Comparison of ENCODE assay signal across 20 cellular contexts in the genomic region with DNA sequence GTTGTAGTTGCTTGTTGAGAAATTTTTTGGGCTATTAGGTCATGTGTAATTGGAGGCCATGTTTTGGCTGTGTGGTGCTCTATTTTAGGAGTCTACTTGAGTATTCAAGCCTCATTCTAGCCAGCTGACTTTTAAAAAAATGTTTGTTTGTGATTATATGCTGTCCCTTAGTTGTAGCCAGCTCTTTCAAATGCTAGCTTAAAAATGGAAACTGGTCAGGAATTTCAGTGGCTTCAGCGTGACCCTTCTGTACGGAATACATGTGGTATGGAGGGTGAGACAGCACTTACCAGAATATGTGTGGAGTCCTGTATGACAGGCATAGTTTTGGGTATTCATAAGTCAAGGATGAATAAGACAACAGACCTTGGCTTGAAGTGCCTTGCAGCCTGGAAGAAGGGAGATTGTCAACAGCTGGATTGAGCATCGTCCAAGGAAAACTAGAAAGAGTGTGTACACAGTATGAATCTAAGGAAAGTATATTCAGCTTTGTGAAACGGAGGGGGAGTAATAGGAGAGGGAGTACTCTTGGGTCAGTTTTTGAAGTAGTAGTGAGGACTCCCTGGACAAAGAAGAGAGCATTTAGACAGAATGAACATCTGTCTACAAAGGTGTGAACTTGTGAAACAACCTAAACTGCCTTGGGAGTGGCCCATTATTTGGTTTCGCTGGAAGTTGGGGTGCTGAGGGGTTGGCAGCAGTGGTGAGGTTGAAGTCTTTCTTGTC. TPM values are rescaled to one million over a fixed set of nuclear protein-coding genes. Genes with fewer than 3 reads are reported as not detected.
DNase-seq lines count a peak whose midpoint lies in the region; ATAC-seq, FAIRE-seq and TF ChIP-seq lines count a peak whose summit lies in the region.
"Had no signal": no experiment of that assay in that cellular context is flagged by ENCODE, and none has a peak within 500 bp of the region (broad histone marks: within the 10 kb centered on the region; RNA-seq: fewer than 3 reads in every experiment).

No MANE protein-coding gene starts in this region.

- CTCF ChIA-PET in Caco-2 (lab: Charles Lee): no interaction called here
- CTCF ChIA-PET in K562 (lab: Yijun Ruan, JAX; ENCODE audit: low intra/inter-chr PET ratio): no interaction called here

- H3K9me3 Mint-ChIP-seq in Caco-2 (ENCODE audit: unreplicated experiment): no peaks in the 10 kb centered on the region
- H3K9me3 Mint-ChIP-seq in GM23338: no peaks in the 10 kb centered on the region
- H3K9me3 Mint-ChIP-seq: activated T-helper 2 cell treated with anti-CD3 and anti-CD28 coated beads, Interferon-gamma antibody, Interleukin-2, Interleukin-4, amounts not matched to agents 10 μg/mL and 5 μg/mL and 100 μg/mL, durations not matched to agents 14 hours and 24 hours and 36 hours; CD8-positive, alpha-beta memory T cell had no signal

- H3K27me3 ChIP-seq in Caco-2 (replicated peaks; ENCODE audit: control insufficient read depth, insufficient read depth, low read length) (no peaks in the 10 kb centered on the region), K562 (ENCODE audit: control insufficient read depth in 2 of 2, insufficient read depth in 2 of 2, low read length in 2 of 2) (no peaks in the 10 kb centered on the region), skeletal muscle tissue (ENCODE audit: control insufficient read depth in 3 of 3, insufficient read depth in 3 of 3, low read length in 3 of 3) (no peaks in the 10 kb centered on the region), GM23338 (ENCODE audit: insufficient read depth) (no peaks in the 10 kb centered on the region)

- FAIRE-seq in K562 (lab: Jason Lieb, UNC): no peak
- FAIRE-seq: G401.6, GM18507 had no signal

- H3K4me2 ChIP-seq in K562 (ENCODE audit: insufficient read depth, low read length) (no peak overlapping the region), GM23338 (no peak overlapping the region)

- no peak overlapping the region for H3K4me3 Mint-ChIP-seq in Caco-2 (ENCODE audit: unreplicated experiment)
- no peak overlapping the region for H3K4me3 Mint-ChIP-seq in GM23338
- H3K4me3 Mint-ChIP-seq: CD8-positive, alpha-beta memory T cell had no signal

- H4K20me1 ChIP-seq in K562 (replicated peaks; ENCODE audit: control insufficient read depth, insufficient read depth, low read length) (no peaks in the 10 kb centered on the region), GM23338 (replicated peaks; ENCODE audit: insufficient read depth) (peaks cover 54% of the 10 kb centered on the region)

- in situ Hi-C loops in K562 (cut with MboI) (no loop called here), ACHN (cut with HindIII; ENCODE audit: low pct_ligation_motif_present, low pct_unique_long_range_greater_than_20kb, low sequenced_read_pairs) (no loop called here)

- H2AFZ ChIP-seq in K562 (ENCODE audit: low read depth, low read length) (no peak overlapping the region), GM23338 (no peak overlapping the region)

- peaks cover 5% of the 10 kb centered on the region; the same call in 1 of the 2 replicates for H3F3A ChIP-seq in GM23338 (replicated peaks; ENCODE audit: low read depth)

- H3K27ac ChIP-seq in K562 (ENCODE audit: extremely low read depth, low read depth, low read length) (no peak overlapping the region), skeletal muscle tissue (ENCODE audit: low read depth, low read length) (peak overlapping the region; percentile 75), GM23338 (ENCODE audit: low read depth) (no peak overlapping the region)

- no peak for TF ChIP-seq RAD21 in K562 (CRISPR knock-in tag; conservative IDR thresholded peaks at IDR 0.05 in 1 of 2, IDR thresholded peaks at IDR 0.05 in 1 of 2)

- no peaks in the 10 kb centered on the region for H3K9me1 ChIP-seq in K562 (ENCODE audit: control insufficient read depth, insufficient read depth, low read length)

- H3K4me3 ChIP-seq in Caco-2 (ENCODE audit: low read depth, low read length) (no peak overlapping the region), K562 (no peak overlapping the region), skeletal muscle tissue (ENCODE audit: low read length in 3 of 3) (peak overlapping the region in 2 of 3 donors; percentile 10 to 45), GM23338 (no peak overlapping the region)

- no peaks in the 10 kb centered on the region for H3K9me2 ChIP-seq in GM23338 (ENCODE audit: insufficient read depth)

- H3K9ac ChIP-seq in K562 (ENCODE audit: insufficient read depth in 1 of 2, low read depth in 2 of 2, low read length in 2 of 2) (no peak overlapping the region), skeletal muscle tissue (ENCODE audit: low read depth in 1 of 3, low read length in 3 of 3) (peak overlapping the region; percentile 4 to 61 (median 42))

- H3K36me3 ChIP-seq in Caco-2 (ENCODE audit: control insufficient read depth, insufficient read depth, low read length): peaks cover 11% of the 10 kb centered on the region
- H3K36me3 ChIP-seq in K562 (ENCODE audit: control insufficient read depth, insufficient read depth, low read length): peaks cover 92% of the 10 kb centered on the region
- H3K36me3 ChIP-seq in skeletal muscle tissue (ENCODE audit: control insufficient read depth in 3 of 3, insufficient read depth in 3 of 3, low read length in 3 of 3): peaks cover 9 to 65% (median 38%) of the 10 kb centered on the region in 3 donors
- H3K36me3 ChIP-seq in GM23338 (ENCODE audit: insufficient read depth): peaks cover 88% of the 10 kb centered on the region

- DNase-seq in Caco-2 (no peak), K562 (ENCODE audit: extremely low read depth in 1 of 4, low spot score in 3 of 4) (no peak), left cardiac atrium (no peak), DMS 273 treated with DMSO at 0.1 percent for 48 hours (lab: John Stamatoyannopoulos, UW) (no peak), GM23338 (ENCODE audit: low spot score) (no peak), ACHN (no peak), 8988T (no peak)
- DNase-seq: activated CD4-positive, alpha-beta T cell treated with anti-CD3 and anti-CD28 coated beads, Interleukin-2, amount 50 U/mL, for 4 hours; CD8-positive, alpha-beta memory T cell; cerebellar nuclear complex; erythroblast; KG1; mesendoderm; NCI-H1436; NCI-H69; stimulated activated CD4-positive, alpha-beta T cell treated with anti-CD3 and anti-CD28 coated beads, Interleukin-1b, Interleukin-23, amount 100 ng/mL, for 48 hours had no signal

- BruUV-seq in Caco-2 (replicated peaks; lab: Mats Ljungman, UMichigan) (TSS peak; percentile 6), K562 (replicated peaks; lab: Mats Ljungman, UMichigan) (TSS peak; percentile 5)

- WGBS in K562 (ENCODE audit: insufficient coverage, low coverage, missing lambda C conversion rate): 96% methylated on average over 5 of the region's 5 CpGs

- TF ChIP-seq EP300 in K562 (IDR thresholded peaks at IDR 0.05; ENCODE audit: low read length): no peak

- peaks cover 38% of the 10 kb centered on the region for H3K79me2 ChIP-seq in K562 (ENCODE audit: control insufficient read depth, insufficient read depth, low read length)
- peaks cover 70% of the 10 kb centered on the region for H3K79me2 ChIP-seq in GM23338 (replicated peaks; ENCODE audit: insufficient read depth)

- ATAC-seq in K562 (no peak), left cardiac atrium (peak; percentile 75 to 84), GM23338 (no peak)

- H3K9me3 ChIP-seq in Caco-2 (no peaks in the 10 kb centered on the region; the same call in 1 of the 2 replicates), K562 (replicated peaks; ENCODE audit: control insufficient read depth, insufficient read depth, low read depth, low read length) (no peaks in the 10 kb centered on the region), skeletal muscle tissue (ENCODE audit: control insufficient read depth in 3 of 3, low read length in 3 of 3) (no peaks in the 10 kb centered on the region)

- peaks cover 100% of the 10 kb centered on the region for H3K36me3 Mint-ChIP-seq in Caco-2 (ENCODE audit: insufficient read depth, unreplicated experiment)
- H3K36me3 Mint-ChIP-seq in GM23338 (ENCODE audit: low read depth): peaks cover 93% of the 10 kb centered on the region

- H3K4me1 ChIP-seq in Caco-2 (no peaks in the 10 kb centered on the region), K562 (replicated peaks in 1 of 2; ENCODE audit: control insufficient read depth in 2 of 2, insufficient read depth in 2 of 2, low read length in 2 of 2) (no peaks in the 10 kb centered on the region), skeletal muscle tissue (ENCODE audit: control insufficient read depth in 3 of 3, insufficient read depth in 3 of 3, low read length in 3 of 3) (peaks cover 40 to 43% (median 42%) of the 10 kb centered on the region in 3 donors), GM23338 (ENCODE audit: insufficient read depth) (no peaks in the 10 kb centered on the region)

- no peaks in the 10 kb centered on the region for H3K27me3 Mint-ChIP-seq in Caco-2 (ENCODE audit: insufficient read depth, unreplicated experiment)
- H3K27me3 Mint-ChIP-seq in GM23338 (ENCODE audit: insufficient read depth, low read depth, poor library complexity): no peaks in the 10 kb centered on the region
- H3K27me3 Mint-ChIP-seq: CD8-positive, alpha-beta memory T cell had no signal

- H3K4me1 Mint-ChIP-seq in Caco-2 (ENCODE audit: low read depth, unreplicated experiment): peaks cover 11% of the 10 kb centered on the region
- peaks cover 13% of the 10 kb centered on the region; the same call in 2 of the 3 replicates for H3K4me1 Mint-ChIP-seq in GM23338

- no peak for TF ChIP-seq POLR2A in K562 (conservative IDR thresholded peaks at IDR 0.05)

- TF ChIP-seq CTCF in Caco-2 (IDR thresholded peaks at IDR 0.05; ENCODE audit: insufficient read depth in 1 of 2, low read depth in 1 of 2, low read length in 1 of 2, severe bottlenecking in 1 of 2, unreplicated experiment in 1 of 2) (no peak), K562 (IDR thresholded peaks at IDR 0.05 in 2 of 3, conservative IDR thresholded peaks at IDR 0.05 in 1 of 3; ENCODE audit: insufficient read depth in 2 of 3, low read depth in 1 of 3, low read length in 3 of 3) (no peak), GM23338 (conservative IDR thresholded peaks at IDR 0.05; ENCODE audit: low read depth in 2 of 2) (no peak)

- POLR2A ChIA-PET in Caco-2 (lab: Charles Lee): no interaction called here
- POLR2A ChIA-PET in K562 (lab: Yijun Ruan, JAX): interaction anchor here (0.6 kb wide), 1 partner anchor 77 kb away, joined by 5 read pairs; no protein-coding TSS in a partner anchor

- H3K27ac Mint-ChIP-seq in Caco-2 (ENCODE audit: unreplicated experiment) (no peak overlapping the region), GM23338 (no peak overlapping the region)

- intact Hi-C loops in Caco-2 (cut with micrococcal nuclease; ENCODE audit: unreplicated experiment) (no loop called here), K562 (cut with micrococcal nuclease) (no loop called here), left cardiac atrium (cut with DNase I) (no loop called here)

RNA-seq across cellular contexts. Expression of a gene that starts 20.0 kb away (rescaled TPM):
- total RNA-seq in Caco-2 (2022) (53.3 and 58.0 TPM in 2 replicates), K562 (2014; rRNA removed) (0.14 and 0.16 TPM in 2 replicates), K562 (2014; rRNA removed; fragmentation: Illumina TruSeq; extraction: Trizol) (0.07 TPM in 1 of 2 replicates, not detected in the other), K562 (2015; rRNA removed; fragmentation: Illumina TruSeq; extraction: Trizol) (0.49 and 0.51 TPM in 2 replicates), K562 (2021) (0.31 and 0.53 TPM in 2 replicates), left cardiac atrium (10 to 100 TPM; 16.9 to 19.2 TPM), skeletal muscle tissue (12.0 TPM)
- 0.99 and 1.6 TPM in 2 replicates for total RNA-seq in K562 (2011; cell fraction: chromatin; rRNA removed; ENCODE audit: low replicate concordance)
- 0.50 and 0.53 TPM in 2 replicates for total RNA-seq in K562 (2011; cell fraction: nucleolus; rRNA removed)
- total RNA-seq in K562 (2011; cell fraction: nucleoplasm; rRNA removed): 0.51 and 0.84 TPM in 2 replicates
- polyA plus RNA-seq in K562 (2011; rRNA removed) (0.38 and 0.81 TPM in 2 replicates), K562 (2014; fragmentation: Illumina TruSeq; extraction: Trizol) (0.16 and 0.28 TPM in 2 replicates), K562 (2014; fragmentation: Nextera tagmentation; extraction: Ambion mirVana) (under 1 TPM in 1 of 2 experiments, not detected in 1; under 0.01 TPM), K562 (2014; rRNA removed) (0.11 and 0.54 TPM in 2 replicates), GM23338 (2016; fragmentation: Nextera tagmentation; extraction: Ambion mirVana) (0.47 and 0.59 TPM in 2 replicates)
- polyA plus RNA-seq in K562 (2011; cell fraction: cytosol; rRNA removed): 0.79 and 0.86 TPM in 2 replicates
- polyA plus RNA-seq in K562 (2011; cell fraction: nucleus; rRNA removed): 0.80 and 0.97 TPM in 2 replicates
- 0.22 and 0.35 TPM in 2 replicates for polyA plus RNA-seq in K562 (2012)
- 0.54 and 1.8 TPM in 2 replicates for polyA minus RNA-seq in K562 (2011; rRNA and poly(A)+ RNA removed)
- polyA minus RNA-seq in K562 (2011; cell fraction: cytosol; rRNA and poly(A)+ RNA removed): 1.8 TPM in 1 of 2 replicates, not detected in the other
- 0.13 and 0.22 TPM in 2 replicates for polyA minus RNA-seq in K562 (2011; cell fraction: nucleus; rRNA and poly(A)+ RNA removed)
- total RNA-seq in GM23338 (2014; rRNA removed; shearing (Covaris generic)): 4.5 and 8.9 TPM in 2 replicates
- polyA plus RNA-seq: CD8-positive, alpha-beta memory T cell had no signal

RNA-seq across cellular contexts. Expression of a gene that starts 33.4 kb away (rescaled TPM):
- 180 and 201 TPM in 2 replicates for total RNA-seq in Caco-2 (2022)
- total RNA-seq in K562 (2011; cell fraction: chromatin; rRNA removed; ENCODE audit: low replicate concordance): 209 and 222 TPM in 2 replicates
- 59.7 and 66.9 TPM in 2 replicates for total RNA-seq in K562 (2011; cell fraction: nucleolus; rRNA removed)
- total RNA-seq in K562 (2011; cell fraction: nucleoplasm; rRNA removed): 107 and 129 TPM in 2 replicates
- total RNA-seq in K562 (2014; rRNA removed): 249 and 271 TPM in 2 replicates
- 297 and 375 TPM in 2 replicates for total RNA-seq in K562 (2014; rRNA removed; fragmentation: Illumina TruSeq; extraction: Trizol)
- total RNA-seq in K562 (2015; rRNA removed; fragmentation: Illumina TruSeq; extraction: Trizol): 264 and 274 TPM in 2 replicates
- total RNA-seq in K562 (2021): 196 and 199 TPM in 2 replicates
- polyA plus RNA-seq in K562 (2011; rRNA removed): 345 and 444 TPM in 2 replicates
- 156 and 219 TPM in 2 replicates for polyA plus RNA-seq in K562 (2011; cell fraction: cytosol; rRNA removed)
- polyA plus RNA-seq in K562 (2011; cell fraction: nucleus; rRNA removed): 102 and 133 TPM in 2 replicates
- 188 and 336 TPM in 2 replicates for polyA plus RNA-seq in K562 (2012)
- 230 and 254 TPM in 2 replicates for polyA plus RNA-seq in K562 (2014; fragmentation: Illumina TruSeq; extraction: Trizol)
- polyA plus RNA-seq in K562 (2014; fragmentation: Nextera tagmentation; extraction: Ambion mirVana): 10 to 100 TPM; 80.0 to 89.7 TPM
- 266 and 283 TPM in 2 replicates for polyA plus RNA-seq in K562 (2014; rRNA removed)
- polyA minus RNA-seq in K562 (2011; rRNA and poly(A)+ RNA removed): 560 and 566 TPM in 2 replicates
- 238 and 297 TPM in 2 replicates for polyA minus RNA-seq in K562 (2011; cell fraction: cytosol; rRNA and poly(A)+ RNA removed)
- 43.4 and 84.3 TPM in 2 replicates for polyA minus RNA-seq in K562 (2011; cell fraction: nucleus; rRNA and poly(A)+ RNA removed)
- 10 to 100 TPM; 48.4 to 61.6 TPM for total RNA-seq in left cardiac atrium
- total RNA-seq in skeletal muscle tissue: 121 TPM
- 153 and 185 TPM in 2 replicates for total RNA-seq in GM23338 (2014; rRNA removed; shearing (Covaris generic))
- 93.1 and 112 TPM in 2 replicates for polyA plus RNA-seq in GM23338 (2016; fragmentation: Nextera tagmentation; extraction: Ambion mirVana)

RNA-seq across cellular contexts. Expression of a gene that starts 57.3 kb away (rescaled TPM):
- total RNA-seq in Caco-2 (2022) (33.2 and 40.2 TPM in 2 replicates), K562 (2014; rRNA removed) (56.5 and 83.0 TPM in 2 replicates), K562 (2014; rRNA removed; fragmentation: Illumina TruSeq; extraction: Trizol) (61.9 and 68.5 TPM in 2 replicates), K562 (2015; rRNA removed; fragmentation: Illumina TruSeq; extraction: Trizol) (47.7 and 51.1 TPM in 2 replicates), K562 (2021) (48.6 and 56.3 TPM in 2 replicates), left cardiac atrium (1 to 10 TPM; 6.5 to 7.5 TPM), skeletal muscle tissue (19.8 TPM)
- 45.0 and 54.7 TPM in 2 replicates for total RNA-seq in K562 (2011; cell fraction: chromatin; rRNA removed; ENCODE audit: low replicate concordance)
- total RNA-seq in K562 (2011; cell fraction: nucleolus; rRNA removed): 50.1 and 53.4 TPM in 2 replicates
- 40.0 and 41.6 TPM in 2 replicates for total RNA-seq in K562 (2011; cell fraction: nucleoplasm; rRNA removed)
- polyA plus RNA-seq in K562 (2011; rRNA removed) (62.8 and 65.9 TPM in 2 replicates), K562 (2014; fragmentation: Illumina TruSeq; extraction: Trizol) (43.7 and 46.2 TPM in 2 replicates), K562 (2014; fragmentation: Nextera tagmentation; extraction: Ambion mirVana) (10 to 100 TPM; 12.1 to 14.6 TPM), K562 (2014; rRNA removed) (60.5 and 67.3 TPM in 2 replicates), GM23338 (2016; fragmentation: Nextera tagmentation; extraction: Ambion mirVana) (67.2 and 68.3 TPM in 2 replicates)
- 69.2 and 96.2 TPM in 2 replicates for polyA plus RNA-seq in K562 (2011; cell fraction: cytosol; rRNA removed)
- polyA plus RNA-seq in K562 (2011; cell fraction: nucleus; rRNA removed): 32.6 and 34.5 TPM in 2 replicates
- polyA plus RNA-seq in K562 (2012): 26.8 and 37.9 TPM in 2 replicates
- 62.3 and 71.3 TPM in 2 replicates for polyA minus RNA-seq in K562 (2011; rRNA and poly(A)+ RNA removed)
- 16.2 and 17.5 TPM in 2 replicates for polyA minus RNA-seq in K562 (2011; cell fraction: cytosol; rRNA and poly(A)+ RNA removed)
- polyA minus RNA-seq in K562 (2011; cell fraction: nucleus; rRNA and poly(A)+ RNA removed): 12.8 and 20.4 TPM in 2 replicates
- 56.6 and 61.3 TPM in 2 replicates for total RNA-seq in GM23338 (2014; rRNA removed; shearing (Covaris generic))

Comparison
In these comparisons a context has a peak if more than half of its experiments do, and no peak if none do; other contexts are left out.
1. H3K4me3 ChIP-seq: peak in skeletal muscle tissue (2 of 3); none in Caco-2 (single experiment), K562 (single experiment) and GM23338 (single experiment).
2. ATAC-seq: peak in left cardiac atrium (2 of 2); none in K562 (single experiment) and GM23338 (single experiment).
3. H3K9ac ChIP-seq: peak in skeletal muscle tissue (3 of 3); none in K562 (0 of 2).